ENCODE assay signal across 8 cellular contexts in genomic region chr5:163459888-163460561, GRCh38. TPM values are rescaled to one million over a fixed set of nuclear protein-coding genes. Genes with fewer than 3 reads are reported as not detected.
A peak's percentile ranks its signal among the peaks of the same experiment; 100 is the strongest.
DNase-seq lines count a peak whose midpoint lies in the region; TF ChIP-seq lines count a peak whose summit lies in the region.

TSS of gene NUDCD2 (minus strand) at chr5:163460102. CDS start at chr5:163460050, 52 bp downstream.

- H3K79me2 ChIP-seq in MM.1S (ENCODE audit: low read length): peaks cover 61% of the 10 kb centered on the region

- H3K9me2 ChIP-seq in MM.1S (replicated peaks; ENCODE audit: insufficient read depth, low read length): no peaks in the 10 kb centered on the region

- H3K4me1 ChIP-seq in HAP-1: peaks cover 18% of the 10 kb centered on the region
- H3K4me1 ChIP-seq in MM.1S (ENCODE audit: low read length): no peaks in the 10 kb centered on the region
- peaks cover 7% of the 10 kb centered on the region for H3K4me1 ChIP-seq in stomach smooth muscle (ENCODE audit: control insufficient read depth, insufficient read depth, low read length)

- peaks cover 47% of the 10 kb centered on the region for H3K4me1 Mint-ChIP-seq in neural crest cell

- peak within 1 kb of the TSS; percentile 96 for H3K4me3 Mint-ChIP-seq in neural crest cell

- H4K20me1 ChIP-seq in MM.1S (ENCODE audit: insufficient read depth, low read length): no peaks in the 10 kb centered on the region

- TF ChIP-seq CTCF in MM.1S (IDR thresholded peaks at IDR 0.05; ENCODE audit: low read length) (peak; percentile 30), foreskin fibroblast (IDR thresholded peaks at IDR 0.05; ENCODE audit: low read depth, low read length) (peak; percentile 8), neural crest cell (conservative IDR thresholded peaks at IDR 0.05) (peak; percentile 46)

- H3K4me2 ChIP-seq in MM.1S (ENCODE audit: low read depth, low read length): peak within 1 kb of the TSS; percentile 86

- H3K36me3 Mint-ChIP-seq in neural crest cell (ENCODE audit: low read depth): peaks cover 17% of the 10 kb centered on the region

- peaks cover 33% of the 10 kb centered on the region for H3F3A ChIP-seq in MM.1S (ENCODE audit: insufficient read depth, low read length)

- peak within 1 kb of the TSS; percentile 98 for H3K27ac ChIP-seq in MM.1S (ENCODE audit: low read length)
- H3K27ac ChIP-seq in stomach smooth muscle (ENCODE audit: low read length): peak within 1 kb of the TSS; percentile 86

- H3K9me3 ChIP-seq in HAP-1 (no peaks in the 10 kb centered on the region), MM.1S (replicated peaks; ENCODE audit: insufficient read depth, low read length) (no peaks in the 10 kb centered on the region), stomach smooth muscle (ENCODE audit: control insufficient read depth in 2 of 2, low read length in 2 of 2) (no peaks in the 10 kb centered on the region)

- H3K27me3 ChIP-seq in HAP-1 (ENCODE audit: low read depth) (no peaks in the 10 kb centered on the region), MM.1S (replicated peaks; ENCODE audit: insufficient read depth, low read length) (no peaks in the 10 kb centered on the region), stomach smooth muscle (ENCODE audit: control insufficient read depth in 1 of 2, insufficient read depth in 2 of 2, low read length in 2 of 2) (no peaks in the 10 kb centered on the region)

- H3K9me3 Mint-ChIP-seq in neural crest cell: peaks cover 2% of the 10 kb centered on the region

- H3K4me3 ChIP-seq in HAP-1: peak within 1 kb of the TSS; percentile 62
- peak within 1 kb of the TSS; percentile 94 for H3K4me3 ChIP-seq in MM.1S (ENCODE audit: low read length)
- H3K4me3 ChIP-seq in foreskin fibroblast (ENCODE audit: low read depth in 1 of 2, low read length in 2 of 2): peak within 1 kb of the TSS; percentile 71 to 89
- H3K4me3 ChIP-seq in stomach smooth muscle (ENCODE audit: low read length in 2 of 2): peak within 1 kb of the TSS; percentile 89 to 97

- peak within 1 kb of the TSS; percentile 100 for H3K27ac Mint-ChIP-seq in neural crest cell (ENCODE audit: unreplicated experiment)

- H3K36me3 ChIP-seq in HAP-1 (replicated peaks) (peaks cover 28% of the 10 kb centered on the region), MM.1S (replicated peaks; ENCODE audit: insufficient read depth, low read length) (no peaks in the 10 kb centered on the region; the same call in 1 of the 2 replicates), stomach smooth muscle (ENCODE audit: control insufficient read depth in 2 of 2, insufficient read depth in 2 of 2, low read length in 2 of 2) (no peaks in the 10 kb centered on the region)

- H3K27me3 Mint-ChIP-seq in neural crest cell (ENCODE audit: low read depth): peaks cover 4% of the 10 kb centered on the region

- in situ Hi-C loops in HAP-1 (cut with MboI; ENCODE audit: low sequenced_read_pairs): no loop called here

- peak within 1 kb of the TSS; percentile 91 for H2AFZ ChIP-seq in MM.1S (ENCODE audit: low read length)

- DNase-seq in GDM1 (lab: John Stamatoyannopoulos, UW): peak; percentile 94
- DNase-seq in HAP-1 (ENCODE audit: low spot score in 2 of 2): peak; percentile 97 to 99
- DNase-seq in MM.1S: peak; percentile 98
- DNase-seq in SIG-M5 (lab: John Stamatoyannopoulos, UW): peak; percentile 97
- DNase-seq in activated gamma-delta T cell treated with Interleukin-2 at 50 U/mL for 16 hours: peak; percentile 94
- DNase-seq in foreskin fibroblast: peak; percentile 98
- peak; percentile 93 for DNase-seq in neural crest cell (ENCODE audit: low read depth, low spot score)

- peak within 1 kb of the TSS; percentile 97 for H3K9ac ChIP-seq in MM.1S (ENCODE audit: low read length)
- H3K9ac ChIP-seq in stomach smooth muscle (ENCODE audit: low read length in 2 of 2): peak within 1 kb of the TSS; percentile 86 to 95

RNA-seq across cellular contexts. Expression of gene NUDCD2, which starts in this region (rescaled TPM):
- 40.7 and 43.7 TPM in 2 replicates for total RNA-seq in neural crest cell

Comparison
In these comparisons a context has a peak if more than half of its experiments do, and no peak if none do; other contexts are left out.
1. Peak in every context shown above with its lines: DNase-seq, H3K4me3 ChIP-seq and H3K27ac ChIP-seq.